ENCODE assay signal across 31 cellular contexts in genomic region chr20:17446171-17446570, GRCh38.
"Had no signal": no experiment of that assay in that cellular context is flagged by ENCODE, and none has a peak within 500 bp of the region (broad histone marks: within the 10 kb centered on the region; RNA-seq: fewer than 3 reads in every experiment).

No MANE protein-coding gene starts in this region.

- H2AFZ ChIP-seq: parathyroid adenoma had no signal

- H3K36me3 ChIP-seq: neutrophil, right lobe of liver, sigmoid colon, spleen, suprapubic skin, tibial artery, transverse colon, upper lobe of right lung, uterus had no signal

- H3K4me2 ChIP-seq: smooth muscle cell had no signal

- H3K4me3 ChIP-seq: psoas muscle, right lobe of liver, sigmoid colon, skin epidermis, smooth muscle cell, spleen, suprapubic skin, testis, tibial artery, transverse colon, upper lobe of right lung, uterus had no signal

- DNase-seq: naive thymus-derived CD4-positive, alpha-beta T cell; natural killer cell; nephron progenitor cell; posterior cingulate gyrus; psoas muscle; right cardiac atrium; right lobe of liver; sigmoid colon; spleen; stimulated activated CD4-positive, alpha-beta T cell treated with anti-CD3 and anti-CD28 coated beads, Interleukin-12 subunit alpha, Interleukin-12 subunit beta, amount 100 ng/mL, for 4 hours; stimulated activated CD4-positive, alpha-beta T cell treated with anti-CD3 and anti-CD28 coated beads, Interleukin-1b, Interleukin-23, amount 100 ng/mL, for 48 hours; stimulated activated CD4-positive, alpha-beta T cell treated with anti-CD3 and anti-CD28 coated beads, Interleukin-4, amount 100 ng/mL, for 1 hour; stimulated activated CD4-positive, alpha-beta T cell treated with anti-CD3 and anti-CD28 coated beads, Interleukin-4, amount 100 ng/mL, for 4 hours; stimulated activated CD8-positive, alpha-beta memory T cell treated with anti-CD3 and anti-CD28 coated beads, Interleukin-4, amount 100 ng/mL, for 48 hours; stimulated activated naive CD4-positive, alpha-beta T cell; stimulated activated naive CD8-positive, alpha-beta T cell treated with anti-CD3 and anti-CD28 coated beads, Interleukin-15, amount 100 ng/mL, for 72 hours; stimulated activated naive CD8-positive, alpha-beta T cell treated with anti-CD3 and anti-CD28 coated beads, Interleukin-15, Interleukin-2, amounts not matched to agents 100 U/mL and 50 U/mL, for 24 hours; testis; tibial artery; transverse colon; upper lobe of right lung; uterus had no signal

- H3K27me3 ChIP-seq: right lobe of liver, testis, transverse colon, uterus had no signal

- H3K4me1 ChIP-seq: parathyroid adenoma, psoas muscle, right lobe of liver, sigmoid colon, spleen, suprapubic skin, testis, tibial artery, transverse colon, upper lobe of right lung, uterus had no signal

- H3K9me3 ChIP-seq: neutrophil, psoas muscle, right lobe of liver, sigmoid colon, suprapubic skin, testis, transverse colon, upper lobe of right lung, uterus had no signal

- H3K79me2 ChIP-seq: parathyroid adenoma had no signal

- ATAC-seq: naive thymus-derived CD4-positive, alpha-beta T cell; natural killer cell; psoas muscle; right cardiac atrium; right lobe of liver; stimulated activated memory B cell treated with anti-CD40 and anti-IgM and Interleukin-4, amounts not matched to agents 10 μg/mL and 1 μg/mL and 100 μg/mL, for 72 hours; stimulated activated naive CD8-positive, alpha-beta T cell treated with anti-CD3 and anti-CD28 coated beads, Interleukin-15, amount 100 ng/mL, for 72 hours; stimulated activated naive CD8-positive, alpha-beta T cell treated with anti-CD3 and anti-CD28 coated beads, Interleukin-15, Interleukin-2, amounts not matched to agents 100 U/mL and 50 U/mL, for 24 hours; upper lobe of right lung had no signal

- H3K4me3 Mint-ChIP-seq: naive thymus-derived CD4-positive, alpha-beta T cell; natural killer cell; nephron progenitor cell; neural crest cell; stimulated activated memory B cell treated with anti-CD40 and anti-IgM and Interleukin-4, amounts not matched to agents 10 μg/mL and 1 μg/mL and 100 μg/mL, for 72 hours; stimulated activated naive CD8-positive, alpha-beta T cell treated with anti-CD3 and anti-CD28 coated beads, Interleukin-15, amount 100 ng/mL, for 72 hours; type B pancreatic cell had no signal

- H3K27ac Mint-ChIP-seq: naive thymus-derived CD4-positive, alpha-beta T cell; natural killer cell; nephron progenitor cell; progenitor cell of endocrine pancreas; stimulated activated memory B cell treated with anti-CD40 and anti-IgM and Interleukin-4, amounts not matched to agents 10 μg/mL and 1 μg/mL and 100 μg/mL, for 72 hours; stimulated activated naive CD8-positive, alpha-beta T cell treated with anti-CD3 and anti-CD28 coated beads, Interleukin-15, amount 100 ng/mL, for 72 hours; type B pancreatic cell had no signal

- H3K27ac ChIP-seq: neutrophil, parathyroid adenoma, psoas muscle, right lobe of liver, sigmoid colon, skin epidermis, spleen, suprapubic skin, testis, tibial artery, transverse colon, upper lobe of right lung, uterus had no signal

- H3K4me1 Mint-ChIP-seq: naive thymus-derived CD4-positive, alpha-beta T cell; natural killer cell; neural crest cell; stimulated activated memory B cell treated with anti-CD40 and anti-IgM and Interleukin-4, amounts not matched to agents 10 μg/mL and 1 μg/mL and 100 μg/mL, for 72 hours; stimulated activated naive CD8-positive, alpha-beta T cell treated with anti-CD3 and anti-CD28 coated beads, Interleukin-15, amount 100 ng/mL, for 72 hours had no signal

- H3K9ac ChIP-seq: parathyroid adenoma had no signal

- H3K9me3 Mint-ChIP-seq: natural killer cell; neural crest cell; stimulated activated memory B cell treated with anti-CD40 and anti-IgM and Interleukin-4, amounts not matched to agents 10 μg/mL and 1 μg/mL and 100 μg/mL, for 72 hours; type B pancreatic cell had no signal

- H3K36me3 Mint-ChIP-seq: natural killer cell; stimulated activated memory B cell treated with anti-CD40 and anti-IgM and Interleukin-4, amounts not matched to agents 10 μg/mL and 1 μg/mL and 100 μg/mL, for 72 hours; type B pancreatic cell had no signal
